ENCODE assay signal across 9 cellular contexts in genomic region chr2:197803033-197803444, GRCh38. TPM values are rescaled to one million over a fixed set of nuclear protein-coding genes. Genes with fewer than 3 reads are reported as not detected.
A peak's percentile ranks its signal among the peaks of the same experiment; 100 is the strongest.
DNase-seq lines count a peak whose midpoint lies in the region; ATAC-seq and TF ChIP-seq lines count a peak whose summit lies in the region.
"Had no signal": no experiment of that assay in that cellular context is flagged by ENCODE, and none has a peak within 500 bp of the region (broad histone marks: within the 10 kb centered on the region; RNA-seq: fewer than 3 reads in every experiment).

No MANE protein-coding gene starts in this region.

- no peaks in the 10 kb centered on the region for H3K9me3 Mint-ChIP-seq in activated naive CD4-positive, alpha-beta T cell treated with anti-CD3 and anti-CD28 coated beads, Interleukin-2, amount 10 ng/mL, durations not matched to agents 7 days and 5 days

- no peaks in the 10 kb centered on the region for H3K36me3 Mint-ChIP-seq in activated naive CD4-positive, alpha-beta T cell treated with anti-CD3 and anti-CD28 coated beads, Interleukin-2, amount 10 ng/mL, durations not matched to agents 7 days and 5 days

- H3K4me1 Mint-ChIP-seq in activated naive CD4-positive, alpha-beta T cell treated with anti-CD3 and anti-CD28 coated beads, Interleukin-2, amount 10 ng/mL, durations not matched to agents 7 days and 5 days: peaks cover 34% of the 10 kb centered on the region

- WGBS in adrenal gland, 4 donors: 8 to 18% (median 16%) methylated on average over 2 of the region's 2 CpGs

- H3K27me3 Mint-ChIP-seq in activated naive CD4-positive, alpha-beta T cell treated with anti-CD3 and anti-CD28 coated beads, Interleukin-2, amount 10 ng/mL, durations not matched to agents 7 days and 5 days: peaks cover 16% of the 10 kb centered on the region

- TF ChIP-seq CTCF in adrenal gland (IDR thresholded peaks at IDR 0.05) (peak; percentile 63 to 86 (median 82)), gastrocnemius medialis (IDR thresholded peaks at IDR 0.05 in 4 of 5, conservative IDR thresholded peaks at IDR 0.05 in 1 of 5) (peak; percentile 50 to 80 (median 74))

- no peaks in the 10 kb centered on the region for H3K36me3 ChIP-seq in adrenal gland (replicated peaks in 1 of 2)
- no peaks in the 10 kb centered on the region for H3K36me3 ChIP-seq in gastrocnemius medialis

- H3K27me3 ChIP-seq in adrenal gland: no peaks in the 10 kb centered on the region
- H3K27me3 ChIP-seq in gastrocnemius medialis: no peaks in the 10 kb centered on the region

- DNase-seq in activated naive CD4-positive, alpha-beta T cell treated with anti-CD3 and anti-CD28 coated beads, Interleukin-2, amount 10 ng/mL, durations not matched to agents 7 days and 5 days: peak; percentile 39
- DNase-seq in activated naive CD4-positive, alpha-beta T cell treated with anti-CD3 and anti-CD28 coated beads, Interleukin-2, amount 50 U/mL, for 16 hours: no peak
- DNase-seq in NCI-H460 (ENCODE audit: extremely low read depth, low read depth): peak; percentile 60
- DNase-seq in adrenal gland: peak in 3 of 7 donors; percentile 33 to 44 (median 43)
- DNase-seq in left ventricle myocardium superior: no peak
- DNase-seq in gastrocnemius medialis: no peak
- DNase-seq in islet precursor cell: no peak

- TF ChIP-seq POLR2A in adrenal gland (IDR thresholded peaks at IDR 0.05) (no peak), gastrocnemius medialis (IDR thresholded peaks at IDR 0.05) (no peak)

- H3K4me3 ChIP-seq in adrenal gland (no peak overlapping the region), gastrocnemius medialis (peak overlapping the region in 2 of 4 donors; percentile 33 to 72)

- in situ Hi-C loops in gastrocnemius medialis (cut with MboI; ENCODE audit: low sequenced_read_pairs in 4 of 4): loop anchor here (5.0 to 25.0 kb wide), 4 partner anchors 324 to 494 kb away; no protein-coding TSS in a partner anchor

- intact Hi-C loops in adrenal gland (cut with DNase I): loop anchor here (5.0 kb wide), 2 partner anchors 324 to 494 kb away; no protein-coding TSS in a partner anchor
- intact Hi-C loops in left ventricle myocardium superior (cut with micrococcal nuclease): loop anchor here (2.0 to 5.0 kb wide), 2 partner anchors 324 to 494 kb away; no protein-coding TSS in a partner anchor
- intact Hi-C loops in gastrocnemius medialis (cut with DNase I; ENCODE audit: low total_unique reads): loop anchor here (1.0 to 10.0 kb wide), 4 partner anchors 252 to 1662 kb away; no protein-coding TSS in a partner anchor

- ATAC-seq in HG02678 (IDR thresholded peaks at IDR 0.05; ENCODE audit: unreplicated experiment) (peak; percentile 33), left ventricle myocardium superior (peak; percentile 57), gastrocnemius medialis (peak; percentile 53 to 60)

- H3K4me1 ChIP-seq in adrenal gland (replicated peaks in 1 of 2): peaks cover 10 to 27% of the 10 kb centered on the region in 2 donors
- H3K4me1 ChIP-seq in gastrocnemius medialis: peaks cover 60 to 61% of the 10 kb centered on the region in 2 donors

- H3K27ac ChIP-seq in adrenal gland (no peak overlapping the region), gastrocnemius medialis (peak overlapping the region; percentile 83 to 91 (median 88))

- peak overlapping the region; percentile 18 for H3K4me3 Mint-ChIP-seq in activated naive CD4-positive, alpha-beta T cell treated with anti-CD3 and anti-CD28 coated beads, Interleukin-2, amount 10 ng/mL, durations not matched to agents 7 days and 5 days

- H3K9me3 ChIP-seq in adrenal gland (replicated peaks in 1 of 3): no peaks in the 10 kb centered on the region
- no peaks in the 10 kb centered on the region for H3K9me3 ChIP-seq in gastrocnemius medialis

- no peak overlapping the region for H3K27ac Mint-ChIP-seq in activated naive CD4-positive, alpha-beta T cell treated with anti-CD3 and anti-CD28 coated beads, Interleukin-2, amount 10 ng/mL, durations not matched to agents 7 days and 5 days

- CTCF ChIA-PET in activated naive CD4-positive, alpha-beta T cell treated with anti-CD3 and anti-CD28 coated beads, Interleukin-2, amount 10 ng/mL, durations not matched to agents 7 days and 5 days (lab: Charles Lee): interaction anchor here (1.1 to 1.8 kb wide), 4 partner anchors 10 to 494 kb away, joined by 3 to 13 read pairs (median 8); no protein-coding TSS in a partner anchor

RNA-seq across cellular contexts. Expression of gene PLCL1, which starts 1.4 kb away (rescaled TPM):
- 0.02 and 0.09 TPM in 2 replicates for total RNA-seq in NCI-H460 (2014; rRNA removed; shearing (Covaris generic))
- not detected in 2 replicates for polyA plus RNA-seq in NCI-H460 (2014; cell fraction: nucleus; rRNA removed)
- total RNA-seq in adrenal gland: 10 to 100 TPM in 3 of 8 donors, 1 to 10 TPM in 5; 3.7 to 24.0 (median 8.0) TPM
- 1 to 10 TPM; 1.6 to 3.1 (median 2.8) TPM for polyA plus RNA-seq in adrenal gland
- total RNA-seq in left ventricle myocardium superior: 100 TPM
- 10 to 100 TPM in 2 of 4 donors, 1 to 10 TPM in 2; 5.9 to 10.7 (median 9.8) TPM for total RNA-seq in gastrocnemius medialis

RNA-seq across cellular contexts. Expression of gene BOLL, which starts 17.9 kb away (rescaled TPM):
- not detected in 2 replicates for total RNA-seq in NCI-H460 (2014; rRNA removed; shearing (Covaris generic))
- not detected in 2 replicates for polyA plus RNA-seq in NCI-H460 (2014; cell fraction: nucleus; rRNA removed)
- total RNA-seq in adrenal gland (not detected), left ventricle myocardium superior (not detected), gastrocnemius medialis (1 to 10 TPM; 2.4 to 8.1 (median 2.6) TPM)
- not detected for polyA plus RNA-seq in adrenal gland
- polyA plus RNA-seq: urinary bladder had no signal

Comparison
In these comparisons a context has a peak if more than half of its experiments do, and no peak if none do; other contexts are left out.
1. DNase-seq: peak in activated naive CD4-positive, alpha-beta T cell treated with anti-CD3 and anti-CD28 coated beads, Interleukin-2, amount 10 ng/mL, durations not matched to agents 7 days and 5 days (single experiment) and NCI-H460 (single experiment); none in activated naive CD4-positive, alpha-beta T cell treated with anti-CD3 and anti-CD28 coated beads, Interleukin-2, amount 50 U/mL, for 16 hours (single experiment), left ventricle myocardium superior (single experiment), gastrocnemius medialis (0 of 2) and islet precursor cell (single experiment).
2. H3K27ac ChIP-seq: peak in gastrocnemius medialis (4 of 4); none in adrenal gland (0 of 5).
3. Peak in every context shown above with its lines, with median percentiles within 50 percentile points of each other: ATAC-seq.